8 cellular contexts compared by ENCODE assay signal in the genomic region with DNA sequence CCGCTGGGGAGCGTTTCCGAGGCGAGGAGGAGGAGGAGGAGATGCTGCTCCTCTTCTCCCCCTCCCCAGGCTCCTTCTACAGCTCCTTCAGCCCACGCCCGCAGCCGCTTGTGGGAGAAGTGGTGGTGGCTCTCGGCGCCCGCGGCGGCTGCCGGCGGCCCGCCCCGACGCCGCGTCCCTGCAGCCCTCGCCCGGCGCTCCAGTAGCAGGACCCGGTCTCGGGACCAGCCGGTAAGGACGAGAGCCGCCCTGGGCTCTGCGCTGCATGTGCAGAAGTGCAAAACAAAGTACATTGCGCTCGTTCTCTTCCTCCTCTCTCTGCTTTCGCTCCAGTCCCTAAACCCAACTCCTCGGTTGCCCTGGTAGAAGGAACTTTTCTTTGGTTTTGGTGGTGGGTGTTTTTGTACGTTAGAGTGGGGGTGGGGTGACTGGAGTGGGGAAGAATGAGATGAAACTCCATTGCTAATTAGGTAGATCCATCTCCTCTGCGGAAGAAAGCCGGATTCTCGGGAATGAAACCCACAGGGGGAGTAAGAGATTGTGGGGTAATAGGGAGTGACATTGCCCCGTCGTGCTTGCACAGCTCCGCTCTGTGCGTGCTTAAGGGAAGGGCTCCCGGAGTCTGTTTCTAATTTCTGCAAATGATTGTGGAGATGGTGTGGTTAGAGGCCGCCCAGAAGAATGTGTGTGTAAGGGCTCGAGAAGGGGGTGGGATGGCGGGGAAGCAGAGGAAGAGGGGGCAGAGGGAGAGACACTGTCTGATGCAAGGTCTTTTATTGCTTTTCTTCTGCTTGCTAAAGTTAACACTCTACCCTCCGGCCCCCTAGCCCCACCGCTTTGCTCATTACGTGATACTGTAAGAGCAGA. TPM values are rescaled to one million over a fixed set of nuclear protein-coding genes. Genes with fewer than 3 reads are reported as not detected.
DNase-seq lines count a peak whose midpoint lies in the region; ATAC-seq and TF ChIP-seq lines count a peak whose summit lies in the region.

No MANE protein-coding gene starts in this region.

- no peak overlapping the region for H3K27ac Mint-ChIP-seq in activated naive CD4-positive, alpha-beta T cell treated with anti-CD3 and anti-CD28 coated beads, Interleukin-2, amount 50 U/mL, for 72 hours
- H3K27ac Mint-ChIP-seq in glutamatergic neuron (ENCODE audit: unreplicated experiment): peak overlapping the region; percentile 93

- peaks cover 4% of the 10 kb centered on the region for H3K27me3 Mint-ChIP-seq in glutamatergic neuron (ENCODE audit: unreplicated experiment)

- POLR2A ChIA-PET in AG04449 (lab: Yijun Ruan, JAX): interaction anchor here (0.7 to 2.7 kb wide), 5 partner anchors 9 to 96 kb away, joined by 3 to 10 read pairs (median 4); no protein-coding TSS in a partner anchor

- no peaks in the 10 kb centered on the region for H3K9me3 Mint-ChIP-seq in activated naive CD4-positive, alpha-beta T cell treated with anti-CD3 and anti-CD28 coated beads, Interleukin-2, amount 50 U/mL, for 72 hours
- H3K9me3 Mint-ChIP-seq in glutamatergic neuron (ENCODE audit: unreplicated experiment): peaks cover 5% of the 10 kb centered on the region

- H3K36me3 Mint-ChIP-seq in activated naive CD4-positive, alpha-beta T cell treated with anti-CD3 and anti-CD28 coated beads, Interleukin-2, amount 50 U/mL, for 72 hours: peaks cover 0 to 5% of the 10 kb centered on the region in 2 donors
- H3K36me3 Mint-ChIP-seq in glutamatergic neuron (ENCODE audit: unreplicated experiment): no peaks in the 10 kb centered on the region

- ATAC-seq in HG02884 (IDR thresholded peaks at IDR 0.05; ENCODE audit: unreplicated experiment) (peak; percentile 21), GM18858 (IDR thresholded peaks at IDR 0.05; ENCODE audit: unreplicated experiment) (no peak)
- peak; percentile 46 to 49 for ATAC-seq in activated naive CD4-positive, alpha-beta T cell treated with anti-CD3 and anti-CD28 coated beads, Interleukin-2, amount 50 U/mL, for 72 hours

- TF ChIP-seq CTCF in AG04449 (IDR thresholded peaks at IDR 0.05; ENCODE audit: insufficient read depth, low read length, missing control alignments) (peak; percentile 11), GM12865 (IDR thresholded peaks at IDR 0.05; ENCODE audit: insufficient read depth, low read depth, low read length, missing control alignments) (no peak), glutamatergic neuron (IDR thresholded peaks at IDR 0.05; ENCODE audit: partially characterized antibody, unreplicated experiment) (no peak)

- peak; percentile 90 for DNase-seq in AG04449 (ENCODE audit: low read depth, low spot score)
- DNase-seq in GM12865 (ENCODE audit: low read depth): peak; percentile 66
- DNase-seq in NCI-H748 (lab: John Stamatoyannopoulos, UW; ENCODE audit: unreplicated experiment): peak; percentile 70
- peak in 1 of 2 donors; percentile 7 for DNase-seq in activated naive CD4-positive, alpha-beta T cell treated with anti-CD3 and anti-CD28 coated beads, Interleukin-2, amount 50 U/mL, for 72 hours (ENCODE audit: low spot score in 2 of 2)
- peak; percentile 65 for DNase-seq in glutamatergic neuron
- peak in 53 of 56 donors; percentile 4 to 83 (median 57) for DNase-seq in nucleus accumbens (lab: John Stamatoyannopoulos, UW)

- H3K4me3 ChIP-seq in AG04449 (ENCODE audit: low read depth, low read length) (peak overlapping the region; percentile 88), GM12865 (ENCODE audit: low read depth, low read length) (peak overlapping the region; percentile 78)

- H3K4me1 Mint-ChIP-seq in glutamatergic neuron (ENCODE audit: low read depth, unreplicated experiment): peaks cover 11% of the 10 kb centered on the region

- peak overlapping the region; percentile 92 for H3K4me3 Mint-ChIP-seq in glutamatergic neuron (ENCODE audit: unreplicated experiment)

- CTCF ChIA-PET in AG04449 (lab: Yijun Ruan, JAX): interaction anchor here (0.9 to 4.3 kb wide), 3 partner anchors 94 to 300 kb away, joined by 3 to 41 read pairs (median 3); no protein-coding TSS in a partner anchor

RNA-seq across cellular contexts. Expression of gene PTPN13, which starts 0.7 kb away (rescaled TPM):
- total RNA-seq in activated naive CD4-positive, alpha-beta T cell treated with anti-CD3 and anti-CD28 coated beads, Interleukin-2, amount 50 U/mL, for 72 hours: under 1 TPM; 0.36 to 0.39 TPM
- total RNA-seq in glutamatergic neuron (ENCODE audit: unreplicated experiment): 44.1 TPM

Comparison
In these comparisons a context has a peak if more than half of its experiments do, and no peak if none do; other contexts are left out.
1. RNA of gene PTPN13, which starts 0.7 kb away (total RNA-seq): 44.1 TPM in glutamatergic neuron (single experiment); 0.36 to 0.39 TPM in activated naive CD4-positive, alpha-beta T cell treated with anti-CD3 and anti-CD28 coated beads, Interleukin-2, amount 50 U/mL, for 72 hours; every median in the first group is over 10 times any median in the second.